ENCODE assay signal across 9 cellular contexts in genomic region chr11:64744544-64745218, GRCh38. TPM values are rescaled to one million over a fixed set of nuclear protein-coding genes. Genes with fewer than 3 reads are reported as not detected.
DNase-seq lines count a peak whose midpoint lies in the region; ATAC-seq and TF ChIP-seq lines count a peak whose summit lies in the region.
"Had no signal": no experiment of that assay in that cellular context is flagged by ENCODE, and none has a peak within 500 bp of the region (broad histone marks: within the 10 kb centered on the region; RNA-seq: fewer than 3 reads in every experiment).

No MANE protein-coding gene starts in this region.

- peaks cover 40% of the 10 kb centered on the region for H3K4me1 Mint-ChIP-seq in T-helper 17 cell

- H3K4me3 ChIP-seq in GM12865 (ENCODE audit: low read depth, low read length) (peak overlapping the region; percentile 56), fibroblast of villous mesenchyme (ENCODE audit: low read depth, low read length) (peak overlapping the region; percentile 67), rectal smooth muscle tissue (ENCODE audit: low read length) (peak overlapping the region; percentile 76)

- H3K9ac ChIP-seq in rectal smooth muscle tissue (ENCODE audit: low read length) = no peak overlapping the region

- no peaks in the 10 kb centered on the region for H3K27me3 ChIP-seq in rectal smooth muscle tissue (ENCODE audit: control insufficient read depth, insufficient read depth, low read length)

- H3K36me3 ChIP-seq in rectal smooth muscle tissue (ENCODE audit: control insufficient read depth, insufficient read depth, low read length) = peaks cover 2% of the 10 kb centered on the region

- no peaks in the 10 kb centered on the region for H3K9me3 ChIP-seq in T-helper 17 cell (ENCODE audit: control insufficient read depth, low read length, poor library complexity, severe bottlenecking)

- no peaks in the 10 kb centered on the region for H3K27me3 Mint-ChIP-seq in T-helper 17 cell

- peak overlapping the region; percentile 98 for H3K27ac Mint-ChIP-seq in T-helper 17 cell

- DNase-seq in GM12865 (ENCODE audit: low read depth) (no peak), T-helper 17 cell (peak in 2 of 3 donors; percentile 42 to 52), fibroblast of villous mesenchyme (ENCODE audit: low read depth) (no peak), OCI-M2 (lab: John Stamatoyannopoulos, UW; ENCODE audit: unreplicated experiment) (no peak), pons (ENCODE audit: low spot score) (no peak)

- H3K27ac ChIP-seq in rectal smooth muscle tissue (ENCODE audit: low read depth, low read length) = peak overlapping the region; percentile 93

- peak; percentile 1 for ATAC-seq in T-helper 17 cell
- no peak for ATAC-seq in GM19395 (IDR thresholded peaks at IDR 0.05; ENCODE audit: unreplicated experiment)
- ATAC-seq in GM18870 (IDR thresholded peaks at IDR 0.05; ENCODE audit: unreplicated experiment) = no peak

- peaks cover 13% of the 10 kb centered on the region for H3K36me3 Mint-ChIP-seq in T-helper 17 cell (ENCODE audit: low read depth)

- TF ChIP-seq CTCF in GM12865 (IDR thresholded peaks at IDR 0.05; ENCODE audit: insufficient read depth, low read depth, low read length, missing control alignments) (no peak), fibroblast of villous mesenchyme (IDR thresholded peaks at IDR 0.05; ENCODE audit: insufficient read depth, low read depth, low read length) (no peak)

- peaks cover 10% of the 10 kb centered on the region for H3K4me1 ChIP-seq in rectal smooth muscle tissue (ENCODE audit: control insufficient read depth, insufficient read depth, low read length)

- peak overlapping the region; percentile 99 for H3K4me3 Mint-ChIP-seq in T-helper 17 cell

RNA-seq across cellular contexts. Expression of gene RASGRP2, which starts 0.7 kb away (rescaled TPM):
- total RNA-seq in T-helper 17 cell (100 to 1,000 TPM; 464 to 502 TPM), fibroblast of villous mesenchyme (10.3 and 12.5 TPM in 2 replicates)

RNA-seq across cellular contexts. Expression of gene PYGM, which starts 15.1 kb away (rescaled TPM):
- total RNA-seq in T-helper 17 cell (10 to 100 TPM; 11.8 to 27.1 TPM), fibroblast of villous mesenchyme (0.64 and 1.7 TPM in 2 replicates)

RNA-seq across cellular contexts. Expression of gene NRXN2, which starts 21.7 kb away (rescaled TPM):
- total RNA-seq in T-helper 17 cell (under 1 TPM; 0.21 to 0.32 TPM), fibroblast of villous mesenchyme (2.6 and 5.2 TPM in 2 replicates)
- total RNA-seq: lung microvascular endothelial cell had no signal

RNA-seq across cellular contexts. Expression of gene SF1, which starts 33.7 kb away (rescaled TPM):
- total RNA-seq in T-helper 17 cell = 1,000 to 10,000 TPM; 1,476 to 1,622 TPM
- 95.3 and 95.9 TPM in 2 replicates for total RNA-seq in fibroblast of villous mesenchyme

RNA-seq across cellular contexts. Expression of gene MAP4K2, which starts 58.3 kb away (rescaled TPM):
- 10 to 100 TPM; 97.8 to 99.2 TPM for total RNA-seq in T-helper 17 cell
- total RNA-seq in fibroblast of villous mesenchyme = 10.8 and 16.4 TPM in 2 replicates

Comparison
In these comparisons a context has a peak if more than half of its experiments do, and no peak if none do; other contexts are left out.
1. DNase-seq: peak in T-helper 17 cell (2 of 3); none in GM12865 (single experiment), fibroblast of villous mesenchyme (single experiment), OCI-M2 (single experiment) and pons (single experiment).
2. RNA of gene RASGRP2, which starts 0.7 kb away (total RNA-seq): 464 to 502 TPM in T-helper 17 cell; 10.3 to 12.5 TPM in fibroblast of villous mesenchyme; every median in the first group is over 10 times any median in the second.
3. Peak in every context shown above with its lines, with median percentiles within 50 percentile points of each other: H3K4me3 ChIP-seq.